In genomic region chr2:175690113-175690716, GRCh38 we compare ENCODE assay signal across 9 cellular contexts.
A peak's percentile ranks its signal among the peaks of the same experiment; 100 is the strongest.
DNase-seq lines count a peak whose midpoint lies in the region; ATAC-seq, FAIRE-seq and TF ChIP-seq lines count a peak whose summit lies in the region.
"Had no signal": no experiment of that assay in that cellular context is flagged by ENCODE, and none has a peak within 500 bp of the region (broad histone marks: within the 10 kb centered on the region; RNA-seq: fewer than 3 reads in every experiment).

No MANE protein-coding gene starts in this region.

- no peak overlapping the region for H3K27ac ChIP-seq in colonic mucosa
- no peak overlapping the region for H3K27ac ChIP-seq in lower lobe of right lung
- no peak overlapping the region for H3K27ac ChIP-seq in aorta (ENCODE audit: low read depth in 1 of 2, low read length in 2 of 2)
- H3K27ac ChIP-seq: skin epidermis had no signal

- H3K4me1 ChIP-seq in colonic mucosa (no peaks in the 10 kb centered on the region), lower lobe of right lung (no peaks in the 10 kb centered on the region), aorta (ENCODE audit: control insufficient read depth in 1 of 2, insufficient read depth in 2 of 2, low read length in 2 of 2) (no peaks in the 10 kb centered on the region)

- H3K27me3 ChIP-seq in colonic mucosa (no peaks in the 10 kb centered on the region), lower lobe of right lung (ENCODE audit: low read depth) (peaks cover 4% of the 10 kb centered on the region), aorta (ENCODE audit: control insufficient read depth in 1 of 2, insufficient read depth in 2 of 2, low read length in 1 of 2) (peaks cover 0 to 1% of the 10 kb centered on the region in 2 donors)

- peak; percentile 9 for FAIRE-seq in GM12892 (lab: Jason Lieb, UNC)

- no peak overlapping the region for H3K4me3 ChIP-seq in colonic mucosa
- H3K4me3 ChIP-seq in lower lobe of right lung, result no peak overlapping the region
- no peak overlapping the region for H3K4me3 ChIP-seq in aorta (ENCODE audit: low read length in 2 of 2)
- H3K4me3 ChIP-seq: skin epidermis had no signal

- ATAC-seq in lower lobe of right lung (peak in 1 of 2 donors; percentile 60), aorta (ENCODE audit: low FRiP score) (peak; percentile 78)

- no peak for TF ChIP-seq POLR2A in GM12892 (IDR thresholded peaks at IDR 0.05; ENCODE audit: low read depth, low read length)

- intact Hi-C loops in colonic mucosa (cut with DNase I) (no loop called here), lower lobe of right lung (cut with DNase I) (loop anchor here (10.0 kb wide), 1 partner anchor 405 kb away; the partner anchor contains the start of genes HOXD12 and HOXD13), aorta (cut with DNase I) (loop anchor here (1.0 to 2.0 kb wide), 2 partner anchors 396 to 399 kb away; no protein-coding TSS in a partner anchor)

- no peak overlapping the region for H3K9ac ChIP-seq in colonic mucosa (ENCODE audit: low read depth in 2 of 2, low read length in 2 of 2)

- peak; percentile 72 for TF ChIP-seq CTCF in colonic mucosa (IDR thresholded peaks at IDR 0.05)
- peak; percentile 67 for TF ChIP-seq CTCF in lower lobe of right lung (IDR thresholded peaks at IDR 0.05)

- DNase-seq in CD1c-positive myeloid dendritic cell (ENCODE audit: extremely low spot score) (peak; percentile 60), GM12892 (ENCODE audit: insufficient read length) (no peak), HS-27A (ENCODE audit: low read depth) (peak; percentile 26), NOMO-1 treated with dmso at 0.1 percent for 144 hours (lab: John Stamatoyannopoulos, UW; ENCODE audit: unreplicated experiment) (peak; percentile 22), colonic mucosa (peak; percentile 50), lower lobe of right lung (no peak), aorta (no peak)
- no peak for DNase-seq in activated CD8-positive, alpha-beta memory T cell treated with anti-CD3 and anti-CD28 coated beads for 24 hours

- H3K9me3 ChIP-seq in colonic mucosa, result no peaks in the 10 kb centered on the region
- no peaks in the 10 kb centered on the region for H3K9me3 ChIP-seq in lower lobe of right lung
- no peaks in the 10 kb centered on the region for H3K9me3 ChIP-seq in aorta (ENCODE audit: control insufficient read depth, low read length)

- 2 to 4% methylated on average over 3 of the region's 3 CpGs for WGBS in aorta, 2 donors

- H3K36me3 ChIP-seq in colonic mucosa (no peaks in the 10 kb centered on the region), lower lobe of right lung (no peaks in the 10 kb centered on the region), aorta (ENCODE audit: control insufficient read depth in 1 of 2, insufficient read depth in 2 of 2, low read length in 1 of 2) (no peaks in the 10 kb centered on the region)

Comparison
In these comparisons a context has a peak if more than half of its experiments do, and no peak if none do; other contexts are left out.
1. DNase-seq: peak in CD1c-positive myeloid dendritic cell (single experiment), HS-27A (single experiment), NOMO-1 treated with dmso at 0.1 percent for 144 hours (single experiment) and colonic mucosa (single experiment); none in GM12892 (single experiment), lower lobe of right lung (single experiment), aorta (0 of 2) and activated CD8-positive, alpha-beta memory T cell treated with anti-CD3 and anti-CD28 coated beads for 24 hours (single experiment).